Comparison of ENCODE assay signal across 17 cellular contexts in the genomic region with DNA sequence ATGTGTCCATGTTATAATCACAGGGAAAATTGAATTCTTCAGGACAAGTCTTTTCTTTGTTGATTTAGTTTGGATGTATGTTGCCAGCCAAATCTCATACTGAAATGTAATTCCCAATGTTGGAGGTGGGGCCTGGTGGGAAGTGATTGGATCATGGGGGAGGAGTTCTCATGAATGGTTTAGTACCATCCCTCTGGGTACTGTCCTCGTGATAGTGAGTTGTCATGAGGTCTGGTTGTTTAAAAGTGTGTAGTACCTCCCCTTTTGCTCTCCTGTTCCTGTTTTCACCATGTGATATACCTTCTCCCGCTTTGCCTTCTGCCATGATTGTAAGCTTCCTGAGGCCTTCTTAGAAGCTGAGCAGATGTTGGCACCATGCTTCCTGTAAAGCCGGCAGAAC.
DNase-seq lines count a peak whose midpoint lies in the region; ATAC-seq and TF ChIP-seq lines count a peak whose summit lies in the region.
"Had no signal": no experiment of that assay in that cellular context is flagged by ENCODE, and none has a peak within 500 bp of the region (broad histone marks: within the 10 kb centered on the region; RNA-seq: fewer than 3 reads in every experiment).

No MANE protein-coding gene starts in this region.

- DNase-seq in heart left ventricle (no peak), Right ventricle myocardium superior (no peak), chondrocyte (ENCODE audit: low spot score) (no peak), osteocyte (ENCODE audit: extremely low spot score, unreplicated experiment) (no peak), thoracic aorta (ENCODE audit: low spot score) (no peak), NCI-H69 (lab: John Stamatoyannopoulos, UW) (no peak), RPMI8226 (no peak)
- DNase-seq: 8988T, H9, MG63, NCI-H1105, NCI-H187 treated with DMSO at 0.1 percent for 48 hours, NCI-H2171 treated with DMSO at 0.1 percent for 48 hours, NCI-H510A had no signal

- no peak for TF ChIP-seq CTCF in heart left ventricle (IDR thresholded peaks at IDR 0.05)
- no peak for TF ChIP-seq CTCF in chondrocyte (IDR thresholded peaks at IDR 0.05)
- TF ChIP-seq CTCF in osteocyte (IDR thresholded peaks at IDR 0.05) = no peak
- no peak for TF ChIP-seq CTCF in thoracic aorta (IDR thresholded peaks at IDR 0.05)

- TF ChIP-seq POLR2A in heart left ventricle (IDR thresholded peaks at IDR 0.05) = no peak

- no peaks in the 10 kb centered on the region for H3K9me3 ChIP-seq in heart left ventricle
- no peaks in the 10 kb centered on the region for H3K9me3 ChIP-seq in thoracic aorta
- H3K9me3 ChIP-seq: Caco-2, MG63 had no signal

- H3K36me3 Mint-ChIP-seq in chondrocyte (ENCODE audit: low read depth) (no peaks in the 10 kb centered on the region), osteocyte (ENCODE audit: unreplicated experiment) (peaks cover 4% of the 10 kb centered on the region)

- no peaks in the 10 kb centered on the region for H3K36me3 ChIP-seq in heart left ventricle
- H3K36me3 ChIP-seq in thoracic aorta = no peaks in the 10 kb centered on the region
- H3K36me3 ChIP-seq: MG63 had no signal

- H3K27ac ChIP-seq in heart left ventricle = peak overlapping the region in 10 of 12 donors; percentile 47 to 94 (median 68)
- H3K27ac ChIP-seq in thoracic aorta = peak overlapping the region; percentile 56 to 76
- H3K27ac ChIP-seq: C4-2B had no signal

- H3K4me1 Mint-ChIP-seq in chondrocyte (ENCODE audit: low read depth) (peaks cover 70% of the 10 kb centered on the region), osteocyte (ENCODE audit: unreplicated experiment) (peaks cover 79% of the 10 kb centered on the region)

- H3K27ac Mint-ChIP-seq in chondrocyte (ENCODE audit: unreplicated experiment) = peak overlapping the region; percentile 24
- H3K27ac Mint-ChIP-seq in osteocyte (ENCODE audit: unreplicated experiment) = peak overlapping the region; percentile 36
- H3K27ac Mint-ChIP-seq: H9 had no signal

- H3K4me1 ChIP-seq in heart left ventricle (peaks cover 3 to 65% (median 48%) of the 10 kb centered on the region in 12 donors), thoracic aorta (ENCODE audit: control insufficient read depth in 1 of 2, low read depth in 2 of 2) (peaks cover 14 to 51% of the 10 kb centered on the region in 2 donors)

- intact Hi-C loops in heart left ventricle (cut with DNase I) = loop anchor here in 5 of 10 donors (2.0 to 10.0 kb wide), 6 partner anchors 37 to 102 kb away; no protein-coding TSS in a partner anchor
- intact Hi-C loops in Right ventricle myocardium superior (cut with DNase I) = loop anchor here (10.0 kb wide), 1 partner anchor 110 kb away; no protein-coding TSS in a partner anchor

- H3K4me3 Mint-ChIP-seq in chondrocyte (ENCODE audit: unreplicated experiment) (no peak overlapping the region), osteocyte (ENCODE audit: unreplicated experiment) (no peak overlapping the region)
- H3K4me3 Mint-ChIP-seq: H9 had no signal

- ATAC-seq in heart left ventricle (no peak), Right ventricle myocardium superior (ENCODE audit: poor library complexity) (no peak), thoracic aorta (ENCODE audit: insufficient number of reproducible peaks, low FRiP score, low read depth) (no peak), GM18511 (IDR thresholded peaks at IDR 0.05; ENCODE audit: unreplicated experiment) (no peak)

- peaks cover 3% of the 10 kb centered on the region for H3K9me3 Mint-ChIP-seq in chondrocyte (ENCODE audit: low read depth)
- no peaks in the 10 kb centered on the region for H3K9me3 Mint-ChIP-seq in osteocyte (ENCODE audit: unreplicated experiment)
- H3K9me3 Mint-ChIP-seq: H9 had no signal

- H3K27me3 ChIP-seq in heart left ventricle (no peaks in the 10 kb centered on the region), thoracic aorta (replicated peaks; ENCODE audit: insufficient read depth) (no peaks in the 10 kb centered on the region)
- H3K27me3 ChIP-seq: MG63 had no signal

- H3K27me3 Mint-ChIP-seq in chondrocyte (ENCODE audit: low read depth) (no peaks in the 10 kb centered on the region), osteocyte (ENCODE audit: unreplicated experiment) (no peaks in the 10 kb centered on the region)

- H3K4me3 ChIP-seq in heart left ventricle = no peak overlapping the region
- no peak overlapping the region for H3K4me3 ChIP-seq in thoracic aorta
- H3K4me3 ChIP-seq: MG63 had no signal

- WGBS in heart left ventricle, 4 donors = 88 to 96% (median 90%) methylated on average over 3 of the region's 3 CpGs
